1 cellular context compared by ENCODE assay signal in genomic region chr20:44204156-44204831, GRCh38.
TF ChIP-seq lines count a peak whose summit lies in the region.

No MANE protein-coding gene starts in this region.

TF ChIP-seq in K562, 482 proteins besides CTCF, POLR2A, EP300 and RAD21 (continued from another document):
- TF ChIP-seq ARID1B (IDR thresholded peaks at IDR 0.05) (peak; percentile 79), SMARCE1 (IDR thresholded peaks at IDR 0.05) (peak; percentile 76), JUN (IDR thresholded peaks at IDR 0.05; ENCODE audit: borderline replicate concordance, low read depth, low read length) (peak; percentile 68), JUN (CRISPR knock-in tag; IDR thresholded peaks at IDR 0.05; ENCODE audit: borderline replicate concordance) (no peak)
TF ChIP-seq in K562: peak in this region for 31.
